ENCODE assay signal across 9 cellular contexts in genomic region chr14:55025948-55026347, GRCh38. TPM values are rescaled to one million over a fixed set of nuclear protein-coding genes. Genes with fewer than 3 reads are reported as not detected.
DNase-seq lines count a peak whose midpoint lies in the region; ATAC-seq and TF ChIP-seq lines count a peak whose summit lies in the region.
"Had no signal": no experiment of that assay in that cellular context is flagged by ENCODE, and none has a peak within 500 bp of the region (broad histone marks: within the 10 kb centered on the region; RNA-seq: fewer than 3 reads in every experiment).

No MANE protein-coding gene starts in this region.

- no peak for ATAC-seq in natural killer cell treated with Interleukin-12 subunit alpha and Interleukin-12 subunit beta and Interleukin-15 and Interleukin-18, amount 100 ng/mL, for 72 hours
- no peak for ATAC-seq in HG03442 (IDR thresholded peaks at IDR 0.05; ENCODE audit: unreplicated experiment)

- peaks cover 6 to 29% (median 27%) of the 10 kb centered on the region in 11 experiments; a peak in 18 of 22 replicates for H4K20me1 ChIP-seq in BLaER1 treated with 17β-estradiol and CSF1 and Interleukin-3, amounts not matched to agents 10 nM and 100 nM

- peak overlapping the region; percentile 87 for H3K4me3 Mint-ChIP-seq in natural killer cell treated with Interleukin-12 subunit alpha and Interleukin-12 subunit beta and Interleukin-15 and Interleukin-18, amount 100 ng/mL, for 72 hours

- no peak for DNase-seq in Jurkat, Clone E6-1 (ENCODE audit: low read depth, low spot score)
- DNase-seq in choroid plexus epithelial cell (ENCODE audit: low read depth) (no peak), glomerular visceral epithelial cell (ENCODE audit: extremely low spot score) (no peak), NCI-H1048 (lab: John Stamatoyannopoulos, UW) (no peak), SKM-1 treated with dmso at 0.1 percent for 144 hours (lab: John Stamatoyannopoulos, UW; ENCODE audit: unreplicated experiment) (no peak)
- no peak for DNase-seq in natural killer cell treated with Interleukin-12 subunit alpha and Interleukin-12 subunit beta and Interleukin-15 and Interleukin-18, amount 100 ng/mL, for 72 hours (ENCODE audit: low spot score)
- DNase-seq: NCI-H2081 treated with DMSO at 0.1 percent for 48 hours had no signal

- H3K4me1 Mint-ChIP-seq in natural killer cell treated with Interleukin-12 subunit alpha and Interleukin-12 subunit beta and Interleukin-15 and Interleukin-18, amount 100 ng/mL, for 72 hours (ENCODE audit: low read depth in 2 of 2), result peaks cover 26 to 45% of the 10 kb centered on the region in 2 donors

- peak overlapping the region; percentile 95 to 96 for H3K27ac Mint-ChIP-seq in natural killer cell treated with Interleukin-12 subunit alpha and Interleukin-12 subunit beta and Interleukin-15 and Interleukin-18, amount 100 ng/mL, for 72 hours

- no peak for TF ChIP-seq CTCF in choroid plexus epithelial cell (conservative IDR thresholded peaks at IDR 0.05; ENCODE audit: low read depth, low read length)

- H3K36me3 ChIP-seq in BLaER1 treated with 17β-estradiol and CSF1 and Interleukin-3, amounts not matched to agents 10 nM and 100 nM, result peaks cover 0 to 35% (median 32%) of the 10 kb centered on the region in 11 experiments; a peak in 15 of 22 replicates

- H3K4me2 ChIP-seq in BLaER1 treated with 17β-estradiol and CSF1 and Interleukin-3, amounts not matched to agents 10 nM and 100 nM, result peak overlapping the region; percentile 75 to 95 (median 87)

- H3K9ac ChIP-seq in BLaER1 treated with 17β-estradiol and CSF1 and Interleukin-3, amounts not matched to agents 10 nM and 100 nM, result peak overlapping the region; percentile 82 to 94 (median 92)

- H3K27me3 Mint-ChIP-seq in natural killer cell treated with Interleukin-12 subunit alpha and Interleukin-12 subunit beta and Interleukin-15 and Interleukin-18, amount 100 ng/mL, for 72 hours, result no peaks in the 10 kb centered on the region

- peak overlapping the region; percentile 75 to 92 (median 85) for H3K4me3 ChIP-seq in BLaER1 treated with 17β-estradiol and CSF1 and Interleukin-3, amounts not matched to agents 10 nM and 100 nM
- H3K4me3 ChIP-seq in Jurkat, Clone E6-1 (ENCODE audit: low read length), result peak overlapping the region; percentile 97
- H3K4me3 ChIP-seq in choroid plexus epithelial cell (ENCODE audit: low read depth, low read length), result peak overlapping the region; percentile 86

- H3K9me3 ChIP-seq in BLaER1 treated with 17β-estradiol and CSF1 and Interleukin-3, amounts not matched to agents 10 nM and 100 nM (replicated peaks in 1 of 11), result no peaks in the 10 kb centered on the region

- peaks cover 24% of the 10 kb centered on the region for H3K36me3 Mint-ChIP-seq in natural killer cell treated with Interleukin-12 subunit alpha and Interleukin-12 subunit beta and Interleukin-15 and Interleukin-18, amount 100 ng/mL, for 72 hours

- H3K9me3 Mint-ChIP-seq in natural killer cell treated with Interleukin-12 subunit alpha and Interleukin-12 subunit beta and Interleukin-15 and Interleukin-18, amount 100 ng/mL, for 72 hours, result no peaks in the 10 kb centered on the region

- no peaks in the 10 kb centered on the region for H3K27me3 ChIP-seq in BLaER1 treated with 17β-estradiol and CSF1 and Interleukin-3, amounts not matched to agents 10 nM and 100 nM

- peaks cover 23 to 42% (median 38%) of the 10 kb centered on the region in 10 experiments for H3K4me1 ChIP-seq in BLaER1 treated with 17β-estradiol and CSF1 and Interleukin-3, amounts not matched to agents 10 nM and 100 nM

- peak overlapping the region in 10 of 11 experiments; percentile 78 to 94 (median 92); a peak in 19 of 22 replicates for H3K27ac ChIP-seq in BLaER1 treated with 17β-estradiol and CSF1 and Interleukin-3, amounts not matched to agents 10 nM and 100 nM

RNA-seq across cellular contexts. Expression of gene WDHD1, which starts 1.0 kb away (rescaled TPM):
- 32.4 TPM for polyA plus RNA-seq in Jurkat, Clone E6-1 (2012; ENCODE audit: insufficient read depth, insufficient read length)
- total RNA-seq in natural killer cell treated with Interleukin-12 subunit alpha and Interleukin-12 subunit beta and Interleukin-15 and Interleukin-18, amount 100 ng/mL, for 72 hours, result 10 to 100 TPM; 33.6 to 51.3 TPM

RNA-seq across cellular contexts. Expression of gene SOCS4, which starts 1.1 kb away (rescaled TPM):
- polyA plus RNA-seq in Jurkat, Clone E6-1 (2012; ENCODE audit: insufficient read depth, insufficient read length), result 20.8 TPM
- 10 to 100 TPM; 36.5 to 50.9 TPM for total RNA-seq in natural killer cell treated with Interleukin-12 subunit alpha and Interleukin-12 subunit beta and Interleukin-15 and Interleukin-18, amount 100 ng/mL, for 72 hours

RNA-seq across cellular contexts. Expression of gene MAPK1IP1L, which starts 25.5 kb away (rescaled TPM):
- polyA plus RNA-seq in Jurkat, Clone E6-1 (2012; ENCODE audit: insufficient read depth, insufficient read length), result 76.4 TPM
- total RNA-seq in natural killer cell treated with Interleukin-12 subunit alpha and Interleukin-12 subunit beta and Interleukin-15 and Interleukin-18, amount 100 ng/mL, for 72 hours, result 100 to 1,000 TPM in 1 of 2 donors, 10 to 100 TPM in 1; 99.7 to 119 TPM
